1 cellular context compared by ENCODE assay signal in the genomic region with DNA sequence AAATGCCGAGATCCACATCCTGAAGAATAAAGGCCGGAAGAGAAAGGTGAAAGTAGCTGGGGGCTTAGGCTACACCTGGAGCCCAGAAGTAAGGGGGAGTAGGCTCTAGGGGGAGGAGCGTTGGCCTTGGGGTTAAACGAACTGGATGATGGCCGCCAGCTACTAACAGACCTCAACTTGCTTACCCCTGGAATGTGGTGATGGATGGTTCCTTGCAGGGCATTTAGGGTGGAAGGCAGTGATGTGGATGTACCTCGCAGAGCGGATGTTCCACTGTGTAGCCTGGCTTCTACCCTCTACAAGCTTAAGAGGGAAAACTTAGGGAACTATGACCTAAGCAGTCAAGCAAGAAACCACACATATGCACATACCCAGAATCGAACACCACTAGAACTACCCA.
TF ChIP-seq lines count a peak whose summit lies in the region.

No MANE protein-coding gene starts in this region.

TF ChIP-seq in H1, 55 proteins besides CTCF, POLR2A, EP300 and RAD21:
- TF ChIP-seq TEAD4 (IDR thresholded peaks at IDR 0.05; ENCODE audit: low read depth, low read length): peak; percentile 54; the same call in 1 of the 2 replicates
- no peak for TF ChIP-seq TBP (IDR thresholded peaks at IDR 0.05; ENCODE audit: low read depth, low read length)
